In genomic region chr1:154463512-154463990, GRCh38 we compare ENCODE assay signal across 9 cellular contexts. TPM values are rescaled to one million over a fixed set of nuclear protein-coding genes. Genes with fewer than 3 reads are reported as not detected.
DNase-seq lines count a peak whose midpoint lies in the region; ATAC-seq and TF ChIP-seq lines count a peak whose summit lies in the region.
"Had no signal": no experiment of that assay in that cellular context is flagged by ENCODE, and none has a peak within 500 bp of the region (broad histone marks: within the 10 kb centered on the region; RNA-seq: fewer than 3 reads in every experiment).

No MANE protein-coding gene starts in this region.

- H2AFZ ChIP-seq in Karpas-422 (ENCODE audit: low read length) = no peak overlapping the region

- no peak for ATAC-seq in foreskin keratinocyte
- ATAC-seq in GM21360 (IDR thresholded peaks at IDR 0.05; ENCODE audit: unreplicated experiment) = no peak
- ATAC-seq in GM19035 (IDR thresholded peaks at IDR 0.05; ENCODE audit: unreplicated experiment) = no peak

- DNase-seq in HT1080 (ENCODE audit: low read depth) (peak; percentile 41), foreskin keratinocyte (no peak), Karpas-422 (no peak), NCI-H1694 treated with DMSO at 0.1 percent for 48 hours (lab: John Stamatoyannopoulos, UW) (no peak)
- peak in 2 of 3 experiments; percentile 27 to 36 for DNase-seq in activated CD8-positive, alpha-beta memory T cell treated with anti-CD3 and anti-CD28 coated beads for 48 hours (ENCODE audit: low read depth in 2 of 3, low spot score in 2 of 3)
- peak; percentile 24 to 63 (median 34) for DNase-seq in stimulated activated CD4-positive, alpha-beta T cell treated with anti-CD3 and anti-CD28 coated beads, TNF-alpha, amount 100 ng/mL, for 24 hours (ENCODE audit: low read depth in 3 of 3)

- H3K9me3 ChIP-seq in Karpas-422 (ENCODE audit: low read length) = no peaks in the 10 kb centered on the region

- no peaks in the 10 kb centered on the region for H4K20me1 ChIP-seq in Karpas-422 (ENCODE audit: insufficient read depth, low read depth, low read length)

- no peak overlapping the region for H3K4me3 ChIP-seq in Karpas-422 (ENCODE audit: low read length)

- no peak overlapping the region for H3K9ac ChIP-seq in Karpas-422 (ENCODE audit: low read length)

- TF ChIP-seq CTCF in foreskin keratinocyte (conservative IDR thresholded peaks at IDR 0.05) = no peak

- H3K9me2 ChIP-seq in Karpas-422 (replicated peaks; ENCODE audit: insufficient read depth, low read length) = no peaks in the 10 kb centered on the region

- H3K79me2 ChIP-seq in Karpas-422 (ENCODE audit: low read length) = no peaks in the 10 kb centered on the region

- H3K27ac ChIP-seq in foreskin keratinocyte (peak overlapping the region; percentile 9), Karpas-422 (ENCODE audit: low read length) (no peak overlapping the region)

- no peaks in the 10 kb centered on the region for H3K27me3 ChIP-seq in foreskin keratinocyte
- H3K27me3 ChIP-seq in Karpas-422 (ENCODE audit: low read length) = no peaks in the 10 kb centered on the region

- no peak overlapping the region for H3K4me2 ChIP-seq in Karpas-422 (ENCODE audit: low read depth, low read length, poor library complexity, severe bottlenecking)

- no peaks in the 10 kb centered on the region for H3K36me3 ChIP-seq in Karpas-422 (ENCODE audit: insufficient read depth, low read length)

- H3K4me1 ChIP-seq in foreskin keratinocyte = peaks cover 7% of the 10 kb centered on the region
- no peaks in the 10 kb centered on the region for H3K4me1 ChIP-seq in Karpas-422 (ENCODE audit: low read length)

RNA-seq across cellular contexts. Expression of gene TDRD10, which starts 38.5 kb away (rescaled TPM):
- not detected in 2 replicates for total RNA-seq in HT1080 (2014; rRNA removed; shearing (Covaris generic))
- polyA plus RNA-seq in HT1080 (2015; cell fraction: cytosol; rRNA removed) = not detected in 2 replicates
- polyA plus RNA-seq in HT1080 (2015; cell fraction: nucleus; rRNA removed) = not detected in 2 replicates
- not detected in 2 replicates for total RNA-seq in foreskin keratinocyte
- not detected in 2 replicates for polyA plus RNA-seq in foreskin keratinocyte
- total RNA-seq in Karpas-422 (2014; rRNA removed; shearing (Covaris generic); ENCODE audit: low replicate concordance) = not detected in 2 replicates
- total RNA-seq: mononuclear cell had no signal

RNA-seq across cellular contexts. Expression of gene SHE, which starts 38.7 kb away (rescaled TPM):
- not detected in 2 replicates for total RNA-seq in HT1080 (2014; rRNA removed; shearing (Covaris generic))
- not detected in 2 replicates for polyA plus RNA-seq in HT1080 (2015; cell fraction: cytosol; rRNA removed)
- not detected in 2 replicates for polyA plus RNA-seq in HT1080 (2015; cell fraction: nucleus; rRNA removed)
- total RNA-seq in foreskin keratinocyte = not detected in 2 replicates
- not detected in 2 replicates for polyA plus RNA-seq in foreskin keratinocyte
- total RNA-seq in Karpas-422 (2014; rRNA removed; shearing (Covaris generic); ENCODE audit: low replicate concordance) = not detected in 2 replicates

RNA-seq across cellular contexts. Expression of gene IL6R, which starts 58.4 kb away (rescaled TPM):
- 13.8 and 25.4 TPM in 2 replicates for total RNA-seq in HT1080 (2014; rRNA removed; shearing (Covaris generic))
- 2.4 and 3.5 TPM in 2 replicates for polyA plus RNA-seq in HT1080 (2015; cell fraction: cytosol; rRNA removed)
- polyA plus RNA-seq in HT1080 (2015; cell fraction: nucleus; rRNA removed) = 10.5 and 11.4 TPM in 2 replicates
- 17.5 and 22.5 TPM in 2 replicates for total RNA-seq in foreskin keratinocyte
- polyA plus RNA-seq in foreskin keratinocyte = 5.8 and 6.3 TPM in 2 replicates
- 0.04 TPM in 1 of 2 replicates, not detected in the other for total RNA-seq in Karpas-422 (2014; rRNA removed; shearing (Covaris generic); ENCODE audit: low replicate concordance)

Comparison
In these comparisons a context has a peak if more than half of its experiments do, and no peak if none do; other contexts are left out.
1. DNase-seq: peak in HT1080 (single experiment), activated CD8-positive, alpha-beta memory T cell treated with anti-CD3 and anti-CD28 coated beads for 48 hours (2 of 3) and stimulated activated CD4-positive, alpha-beta T cell treated with anti-CD3 and anti-CD28 coated beads, TNF-alpha, amount 100 ng/mL, for 24 hours (3 of 3); none in foreskin keratinocyte (0 of 2), Karpas-422 (single experiment) and NCI-H1694 treated with DMSO at 0.1 percent for 48 hours (single experiment).
2. RNA of gene IL6R, which starts 58.4 kb away (total RNA-seq): 17.5 to 22.5 TPM in foreskin keratinocyte and 13.8 to 25.4 TPM in HT1080; 0.04 TPM in Karpas-422; every median in the first group is over 10 times any median in the second.